ENCODE assay signal across 1 cellular context in genomic region chr7:105719395-105719794, GRCh38.
TF ChIP-seq lines count a peak whose summit lies in the region.

No MANE protein-coding gene starts in this region.

TF ChIP-seq in GM23338, 12 proteins besides CTCF, POLR2A, EP300 and RAD21 (continued from another document):
- TF ChIP-seq ZNF462 (CRISPR knock-in tag; IDR thresholded peaks at IDR 0.05) (no peak), JUNB (IDR thresholded peaks at IDR 0.05; ENCODE audit: unreplicated experiment) (no peak), POLR2AphosphoS5 (IDR thresholded peaks at IDR 0.05; ENCODE audit: low read depth) (no peak), ZNF114 (CRISPR knock-in tag; IDR thresholded peaks at IDR 0.05) (no peak), EZH2phosphoT487 (IDR thresholded peaks at IDR 0.05; ENCODE audit: unreplicated experiment) (no peak), EZH2 (IDR thresholded peaks at IDR 0.05; ENCODE audit: low read depth, unreplicated experiment) (no peak), ZNF331 (CRISPR knock-in tag; IDR thresholded peaks at IDR 0.05; ENCODE audit: low read depth) (no peak)
